ENCODE assay signal across 8 cellular contexts in the genomic region with DNA sequence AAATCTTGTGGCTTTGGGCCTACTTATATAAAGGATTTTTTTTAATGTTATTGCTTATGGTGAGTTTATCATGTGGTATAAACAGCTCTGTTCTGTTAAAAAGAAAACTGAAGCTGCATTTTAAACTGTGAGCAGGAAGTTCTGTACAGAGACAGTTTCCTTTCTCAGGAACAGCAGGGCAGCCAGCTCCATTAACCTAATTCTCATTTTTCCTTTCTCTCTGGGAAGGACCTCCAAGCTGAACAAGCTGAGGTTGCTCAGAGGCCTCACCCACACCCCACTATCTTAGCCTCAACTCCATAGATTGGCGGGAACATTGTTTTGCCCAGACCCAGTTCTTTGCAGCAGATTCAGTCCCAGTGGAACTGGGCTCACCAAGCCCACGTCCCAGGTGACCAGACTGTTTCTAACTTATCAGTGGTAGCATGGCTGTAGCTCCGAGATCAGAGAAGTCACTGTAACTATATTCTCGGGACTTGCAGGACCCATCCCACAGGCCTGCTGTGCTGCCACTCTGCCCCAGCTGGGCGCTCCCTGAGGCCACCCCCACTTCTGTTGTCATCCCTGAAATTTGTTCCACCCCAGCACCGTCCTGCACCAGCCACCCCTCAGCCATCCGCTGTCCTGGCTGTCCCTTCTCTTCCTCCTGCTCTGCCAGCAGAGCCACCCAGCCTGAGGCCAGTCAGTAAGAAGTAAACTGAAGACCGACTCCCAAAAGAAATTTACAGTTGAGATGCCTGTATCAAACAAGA. TPM values are rescaled to one million over a fixed set of nuclear protein-coding genes. Genes with fewer than 3 reads are reported as not detected.
A peak's percentile ranks its signal among the peaks of the same experiment; 100 is the strongest.
DNase-seq lines count a peak whose midpoint lies in the region; ATAC-seq, FAIRE-seq and TF ChIP-seq lines count a peak whose summit lies in the region.

No MANE protein-coding gene starts in this region.

- H3K9me3 ChIP-seq in GM12878 (replicated peaks; ENCODE audit: control insufficient read depth, insufficient read depth, low read length) = no peaks in the 10 kb centered on the region
- H3K9me3 ChIP-seq in upper lobe of right lung = no peaks in the 10 kb centered on the region

- no peak overlapping the region for H3K9ac ChIP-seq in GM12878 (ENCODE audit: control insufficient read depth, insufficient read depth, low read length)

- RAD21 ChIA-PET in GM12878 (lab: Charles Lee; ENCODE audit: unreplicated experiment) = no interaction called here

- H3K27me3 Mint-ChIP-seq in activated naive CD4-positive, alpha-beta T cell treated with anti-CD3 and anti-CD28 coated beads for 36 hours (ENCODE audit: low read depth) = no peaks in the 10 kb centered on the region
- no peaks in the 10 kb centered on the region for H3K27me3 Mint-ChIP-seq in mesothelial cell of epicardium (ENCODE audit: low read depth)

- SMC1A ChIA-PET in GM12878 (lab: Charles Lee; ENCODE audit: uncharacterized antibody, unreplicated experiment) = interaction anchor here (0.8 to 2.0 kb wide), 2 partner anchors 9 to 10 kb away, joined by 3 to 4 read pairs; no protein-coding TSS in a partner anchor

- intact Hi-C loops in activated naive CD4-positive, alpha-beta T cell treated with anti-CD3 and anti-CD28 coated beads for 36 hours (cut with micrococcal nuclease) = no loop called here
- intact Hi-C loops in GM12878 (cut with micrococcal nuclease; ENCODE audit: unreplicated experiment) (no loop called here), upper lobe of right lung (cut with DNase I) (no loop called here)

- H3K36me3 Mint-ChIP-seq in activated naive CD4-positive, alpha-beta T cell treated with anti-CD3 and anti-CD28 coated beads for 36 hours (ENCODE audit: low read depth) = no peaks in the 10 kb centered on the region
- H3K36me3 Mint-ChIP-seq in mesothelial cell of epicardium = peaks cover 17% of the 10 kb centered on the region

- H3K4me1 Mint-ChIP-seq in activated naive CD4-positive, alpha-beta T cell treated with anti-CD3 and anti-CD28 coated beads for 36 hours (ENCODE audit: low read depth) = peaks cover 19% of the 10 kb centered on the region
- peaks cover 34% of the 10 kb centered on the region for H3K4me1 Mint-ChIP-seq in mesothelial cell of epicardium

- TF ChIP-seq CTCF in GM12878 (IDR thresholded peaks at IDR 0.05 in 2 of 3, conservative IDR thresholded peaks at IDR 0.05 in 1 of 3; ENCODE audit: control insufficient read depth in 2 of 3, extremely low read depth in 1 of 3, insufficient read depth in 1 of 3, low read depth in 3 of 3, low read length in 3 of 3) (no peak), mesothelial cell of epicardium (IDR thresholded peaks at IDR 0.05; ENCODE audit: unreplicated experiment) (no peak), upper lobe of right lung (IDR thresholded peaks at IDR 0.05) (no peak)

- peaks cover 3% of the 10 kb centered on the region for H3K4me1 ChIP-seq in GM12878 (ENCODE audit: control insufficient read depth, insufficient read depth, low read length)
- H3K4me1 ChIP-seq in upper lobe of right lung = peaks cover 52% of the 10 kb centered on the region

- no peaks in the 10 kb centered on the region for H3K79me2 ChIP-seq in GM12878 (ENCODE audit: control insufficient read depth, insufficient read depth, low read length)

- ATAC-seq in GM12878 = no peak; the same call in 2 of the 3 replicates
- peak; percentile 27 for ATAC-seq in upper lobe of right lung
- ATAC-seq in HG02852 (IDR thresholded peaks at IDR 0.05; ENCODE audit: unreplicated experiment) = no peak
- no peak for ATAC-seq in HG03039 (IDR thresholded peaks at IDR 0.05; ENCODE audit: unreplicated experiment)

- peak overlapping the region; percentile 57; the same call in 1 of the 2 replicates for H3K4me2 ChIP-seq in GM12878 (ENCODE audit: control insufficient read depth, insufficient read depth)

- H4K20me1 ChIP-seq in GM12878 (ENCODE audit: control insufficient read depth, insufficient read depth) = no peaks in the 10 kb centered on the region

- H3K4me3 ChIP-seq in GM12878 (no peak overlapping the region), upper lobe of right lung (no peak overlapping the region)

- H3K27me3 ChIP-seq in GM12878 (replicated peaks in 1 of 2; ENCODE audit: control insufficient read depth in 2 of 2, insufficient read depth in 2 of 2, low read length in 1 of 2) (no peaks in the 10 kb centered on the region; a peak in 1 of 4 replicates), upper lobe of right lung (no peaks in the 10 kb centered on the region)

- H3K27ac ChIP-seq in GM12878 (ENCODE audit: control insufficient read depth, insufficient read depth) (0 out of 2 replicates have a peak overlapping the region, but pooled peaks have one; percentile 8), upper lobe of right lung (peak overlapping the region; percentile 69)

- CTCF ChIA-PET in activated naive CD4-positive, alpha-beta T cell treated with anti-CD3 and anti-CD28 coated beads for 36 hours (lab: Charles Lee) = interaction anchor here (0.9 to 1.7 kb wide), 5 partner anchors 11 to 103 kb away, joined by 3 to 6 read pairs (median 5); no protein-coding TSS in a partner anchor
- CTCF ChIA-PET in GM12878 (lab: Yijun Ruan, JAX) = interaction anchor here (2.1 to 4.8 kb wide), 2 partner anchors 10 to 102 kb away, joined by 14 to 41 read pairs; no protein-coding TSS in a partner anchor

- H3K36me3 ChIP-seq in GM12878 (ENCODE audit: control insufficient read depth in 2 of 2, insufficient read depth in 2 of 2, low read length in 1 of 2) = no peaks in the 10 kb centered on the region
- H3K36me3 ChIP-seq in upper lobe of right lung = no peaks in the 10 kb centered on the region

- no peak for TF ChIP-seq EP300 in GM12878 (IDR thresholded peaks at IDR 0.05; ENCODE audit: borderline replicate concordance in 1 of 2, control insufficient read depth in 1 of 2, low read depth in 2 of 2, low read length in 2 of 2)

- no peak for DNase-seq in activated naive CD4-positive, alpha-beta T cell treated with anti-CD3 and anti-CD28 coated beads for 36 hours
- DNase-seq in activated naive CD4-positive, alpha-beta T cell (lab: John Stamatoyannopoulos, UW) = no peak
- DNase-seq in GM12878 (ENCODE audit: low read depth, low spot score) = no peak
- no peak for DNase-seq in mesothelial cell of epicardium (ENCODE audit: low spot score in 2 of 2, unreplicated experiment in 2 of 2)
- DNase-seq in upper lobe of right lung = no peak
- no peak for DNase-seq in midbrain (lab: John Stamatoyannopoulos, UW)

- no peak overlapping the region for H3K4me3 Mint-ChIP-seq in activated naive CD4-positive, alpha-beta T cell treated with anti-CD3 and anti-CD28 coated beads for 36 hours
- H3K4me3 Mint-ChIP-seq in mesothelial cell of epicardium = no peak overlapping the region

- WGBS in GM12878 (ENCODE audit: insufficient coverage, insufficient replicate concordance, low lambda C conversion rate, missing lambda C conversion rate) = 51% methylated on average over 8 of the region's 8 CpGs

- H3K9me3 Mint-ChIP-seq in activated naive CD4-positive, alpha-beta T cell treated with anti-CD3 and anti-CD28 coated beads for 36 hours = no peaks in the 10 kb centered on the region
- peaks cover 3% of the 10 kb centered on the region for H3K9me3 Mint-ChIP-seq in mesothelial cell of epicardium

- H2AFZ ChIP-seq in GM12878 (ENCODE audit: control insufficient read depth, low read depth, low read length) = peak overlapping the region; percentile 82

- no peak for TF ChIP-seq POLR2A in GM12878 (IDR thresholded peaks at IDR 0.05; ENCODE audit: low read depth, low read length)

- BruUV-seq in GM12878 (replicated peaks; lab: Mats Ljungman, UMichigan) = no TSS peak

- FAIRE-seq in GM12878 (lab: Jason Lieb, UNC) = peak; percentile 31

- in situ Hi-C loops in GM12878 (cut with MboI) = no loop called here

- peak overlapping the region; percentile 73 for H3K27ac Mint-ChIP-seq in activated naive CD4-positive, alpha-beta T cell treated with anti-CD3 and anti-CD28 coated beads for 36 hours
- peak overlapping the region; percentile 71 for H3K27ac Mint-ChIP-seq in mesothelial cell of epicardium

- TF ChIP-seq RAD21 in GM12878 (IDR thresholded peaks at IDR 0.05; ENCODE audit: insufficient read depth, low read depth, low read length) = no peak

- POLR2A ChIA-PET in GM12878 (lab: Charles Lee) = no interaction called here

TF ChIP-seq in GM12878, 131 proteins besides CTCF, POLR2A, EP300 and RAD21:
- TF ChIP-seq SRF (IDR thresholded peaks at IDR 0.05; ENCODE audit: low read depth in 2 of 2, low read length in 2 of 2) = no peak
- no peak for TF ChIP-seq GATAD2B (conservative IDR thresholded peaks at IDR 0.05; ENCODE audit: low read depth)
- no peak for TF ChIP-seq ETV6 (conservative IDR thresholded peaks at IDR 0.05 in 1 of 2, IDR thresholded peaks at IDR 0.05 in 1 of 2; ENCODE audit: borderline replicate concordance in 1 of 2, low read depth in 1 of 2)
- TF ChIP-seq YY1 (IDR thresholded peaks at IDR 0.05; ENCODE audit: low read depth, low read length) = no peak

RNA-seq across cellular contexts. Expression of a gene that starts 33.2 kb away (rescaled TPM):
- 10 to 100 TPM; 13.7 to 14.2 TPM for total RNA-seq in activated naive CD4-positive, alpha-beta T cell treated with anti-CD3 and anti-CD28 coated beads for 36 hours
- total RNA-seq in GM12878 (2013; cell fraction: nucleolus; rRNA removed) = 18.9 TPM in 2 replicates
- total RNA-seq in GM12878 (2014; rRNA removed) (3.4 and 3.9 TPM in 2 replicates), GM12878 (2014; rRNA removed; fragmentation: Illumina TruSeq; extraction: Trizol) (1.3 and 1.9 TPM in 2 replicates), GM12878 (2021) (3.7 and 4.1 TPM in 2 replicates), mesothelial cell of epicardium (15.3 to 16.7 TPM (median 16.4 TPM) in 3 replicates), upper lobe of right lung (8.9 TPM)
- 3.8 TPM for polyA plus RNA-seq in GM12878 (2011; ENCODE audit: low read depth)
- polyA plus RNA-seq in GM12878 (2011; rRNA removed) (3.1 and 5.4 TPM in 2 replicates), GM12878 (2014; fragmentation: Illumina TruSeq; extraction: Trizol) (0.41 and 1.4 TPM in 2 replicates), GM12878 (2014; fragmentation: Nextera tagmentation; extraction: Ambion mirVana) (under 1 TPM in 1 of 2 experiments, not detected in 1; 0.15 TPM), GM12878 (2014; rRNA removed) (4.2 and 4.3 TPM in 2 replicates), GM12878 (2016; fragmentation: Nextera tagmentation; extraction: Ambion mirVana) (1 to 10 TPM; 2.1 TPM)
- polyA plus RNA-seq in GM12878 (2011; cell fraction: cytosol; rRNA removed) = 7.7 and 8.5 TPM in 2 replicates
- polyA plus RNA-seq in GM12878 (2011; cell fraction: nucleus; rRNA removed) = 44.3 and 44.4 TPM in 2 replicates
- 5.6 and 5.9 TPM in 2 replicates for polyA plus RNA-seq in GM12878 (2012)
- polyA minus RNA-seq in GM12878 (2011; rRNA and poly(A)+ RNA removed) = 7.5 and 18.4 TPM in 2 replicates
- polyA minus RNA-seq in GM12878 (2011; cell fraction: cytosol; rRNA and poly(A)+ RNA removed) = 2.8 and 3.2 TPM in 2 replicates
- 14.3 and 19.2 TPM in 2 replicates for polyA minus RNA-seq in GM12878 (2011; cell fraction: nucleus; rRNA and poly(A)+ RNA removed)
